Comparison of ENCODE assay signal across 8 cellular contexts in genomic region chr19:45884682-45885555, GRCh38. TPM values are rescaled to one million over a fixed set of nuclear protein-coding genes. Genes with fewer than 3 reads are reported as not detected.
DNase-seq lines count a peak whose midpoint lies in the region; ATAC-seq and TF ChIP-seq lines count a peak whose summit lies in the region.

No MANE protein-coding gene starts in this region.

- intact Hi-C loops in activated T-helper 2 cell treated with anti-CD3 and anti-CD28 coated beads, Interferon-gamma antibody, Interleukin-2, Interleukin-4, amounts not matched to agents 10 μg/mL and 5 μg/mL and 100 μg/mL, durations not matched to agents 14 hours and 24 hours and 36 hours (cut with micrococcal nuclease), result no loop called here

- peaks cover 4% of the 10 kb centered on the region for H3K36me3 Mint-ChIP-seq in activated T-helper 2 cell treated with anti-CD3 and anti-CD28 coated beads, Interferon-gamma antibody, Interleukin-2, Interleukin-4, amounts not matched to agents 10 μg/mL and 5 μg/mL and 100 μg/mL, durations not matched to agents 14 hours and 24 hours and 36 hours (ENCODE audit: low read depth)

- H3K4me3 Mint-ChIP-seq in activated T-helper 2 cell treated with anti-CD3 and anti-CD28 coated beads, Interferon-gamma antibody, Interleukin-2, Interleukin-4, amounts not matched to agents 10 μg/mL and 5 μg/mL and 100 μg/mL, durations not matched to agents 14 hours and 24 hours and 36 hours (ENCODE audit: low read depth), result peak overlapping the region; percentile 63
- H3K4me3 Mint-ChIP-seq in stimulated activated naive CD8-positive, alpha-beta T cell treated with anti-CD3 and anti-CD28 coated beads, Interleukin-15, amount 100 ng/mL, for 72 hours, result peak overlapping the region; percentile 55 to 92

- peaks cover 31% of the 10 kb centered on the region for H3K4me1 ChIP-seq in DOHH2 (ENCODE audit: control insufficient read depth, low read length)
- H3K4me1 ChIP-seq in iPS-20b (ENCODE audit: insufficient read depth, low read length), result peaks cover 15% of the 10 kb centered on the region; the same call in 1 of the 2 replicates

- peak; percentile 3 for ATAC-seq in HG02884 (IDR thresholded peaks at IDR 0.05; ENCODE audit: unreplicated experiment)
- peak; percentile 2 for ATAC-seq in stimulated activated naive CD8-positive, alpha-beta T cell treated with anti-CD3 and anti-CD28 coated beads, Interleukin-15, amount 100 ng/mL, for 72 hours

- H3K9ac ChIP-seq in iPS-20b (ENCODE audit: low read depth, low read length), result peak overlapping the region; percentile 90; the same call in 1 of the 2 replicates

- no peak for TF ChIP-seq CTCF in DOHH2 (IDR thresholded peaks at IDR 0.05; ENCODE audit: low read depth, low read length, poor library complexity, severe bottlenecking)

- no peaks in the 10 kb centered on the region for H3K9me3 Mint-ChIP-seq in activated T-helper 2 cell treated with anti-CD3 and anti-CD28 coated beads, Interferon-gamma antibody, Interleukin-2, Interleukin-4, amounts not matched to agents 10 μg/mL and 5 μg/mL and 100 μg/mL, durations not matched to agents 14 hours and 24 hours and 36 hours
- H3K9me3 Mint-ChIP-seq in stimulated activated naive CD8-positive, alpha-beta T cell treated with anti-CD3 and anti-CD28 coated beads, Interleukin-15, amount 100 ng/mL, for 72 hours, result no peaks in the 10 kb centered on the region

- H3K27ac Mint-ChIP-seq in activated T-helper 2 cell treated with anti-CD3 and anti-CD28 coated beads, Interferon-gamma antibody, Interleukin-2, Interleukin-4, amounts not matched to agents 10 μg/mL and 5 μg/mL and 100 μg/mL, durations not matched to agents 14 hours and 24 hours and 36 hours, result no peak overlapping the region
- no peak overlapping the region for H3K27ac Mint-ChIP-seq in stimulated activated naive CD8-positive, alpha-beta T cell treated with anti-CD3 and anti-CD28 coated beads, Interleukin-15, amount 100 ng/mL, for 72 hours

- no peaks in the 10 kb centered on the region for H3K27me3 ChIP-seq in DOHH2 (ENCODE audit: control insufficient read depth, low read length)
- no peaks in the 10 kb centered on the region for H3K27me3 ChIP-seq in iPS-20b (ENCODE audit: insufficient read depth, low read length)

- peaks cover 32% of the 10 kb centered on the region for H3K79me2 ChIP-seq in DOHH2 (ENCODE audit: control insufficient read depth, low read length)

- H3K9me3 ChIP-seq in DOHH2 (ENCODE audit: control insufficient read depth, insufficient read depth, low read length) (no peaks in the 10 kb centered on the region), iPS-20b (ENCODE audit: insufficient read depth, low read depth, low read length) (no peaks in the 10 kb centered on the region)

- no peaks in the 10 kb centered on the region for H3K9me2 ChIP-seq in DOHH2 (replicated peaks; ENCODE audit: control insufficient read depth, low read length)

- H3K27ac ChIP-seq in DOHH2 (ENCODE audit: low read depth, low read length), result peak overlapping the region; percentile 73
- no peak overlapping the region for H3K27ac ChIP-seq in iPS-20b (ENCODE audit: low read length)

- peak overlapping the region; percentile 97 for H3K4me2 ChIP-seq in DOHH2 (ENCODE audit: low read length)

- H3F3A ChIP-seq in DOHH2 (ENCODE audit: control insufficient read depth, insufficient read depth), result peaks cover 4% of the 10 kb centered on the region; the same call in 1 of the 2 replicates

- H3K4me1 Mint-ChIP-seq in activated T-helper 2 cell treated with anti-CD3 and anti-CD28 coated beads, Interferon-gamma antibody, Interleukin-2, Interleukin-4, amounts not matched to agents 10 μg/mL and 5 μg/mL and 100 μg/mL, durations not matched to agents 14 hours and 24 hours and 36 hours (ENCODE audit: low read depth), result peaks cover 15% of the 10 kb centered on the region
- peaks cover 42% of the 10 kb centered on the region for H3K4me1 Mint-ChIP-seq in stimulated activated naive CD8-positive, alpha-beta T cell treated with anti-CD3 and anti-CD28 coated beads, Interleukin-15, amount 100 ng/mL, for 72 hours

- no peaks in the 10 kb centered on the region for H3K27me3 Mint-ChIP-seq in activated T-helper 2 cell treated with anti-CD3 and anti-CD28 coated beads, Interferon-gamma antibody, Interleukin-2, Interleukin-4, amounts not matched to agents 10 μg/mL and 5 μg/mL and 100 μg/mL, durations not matched to agents 14 hours and 24 hours and 36 hours (ENCODE audit: low read depth)
- no peaks in the 10 kb centered on the region for H3K27me3 Mint-ChIP-seq in stimulated activated naive CD8-positive, alpha-beta T cell treated with anti-CD3 and anti-CD28 coated beads, Interleukin-15, amount 100 ng/mL, for 72 hours

- H3K4me3 ChIP-seq in DOHH2 (ENCODE audit: low read length) (peak overlapping the region; percentile 82), iPS-20b (ENCODE audit: low read length) (peak overlapping the region; percentile 81; the same call in 1 of the 2 replicates)

- no peak for DNase-seq in activated T-helper 2 cell treated with anti-CD3 and anti-CD28 coated beads, Interferon-gamma antibody, Interleukin-2, Interleukin-4, amounts not matched to agents 10 μg/mL and 5 μg/mL and 100 μg/mL, durations not matched to agents 14 hours and 24 hours and 36 hours (ENCODE audit: low spot score)
- peak; percentile 52 to 53 for DNase-seq in stimulated activated naive CD8-positive, alpha-beta T cell treated with anti-CD3 and anti-CD28 coated beads, Interleukin-15, amount 100 ng/mL, for 72 hours
- DNase-seq in MV-4-11 (lab: John Stamatoyannopoulos, UW) (no peak), activated gamma-delta T cell treated with Interleukin-2 at 50 U/mL for 16 hours (no peak), RKO (ENCODE audit: low spot score) (no peak)

- peaks cover 29% of the 10 kb centered on the region for H3K36me3 ChIP-seq in DOHH2 (ENCODE audit: control insufficient read depth, low read length)
- no peaks in the 10 kb centered on the region for H3K36me3 ChIP-seq in iPS-20b (ENCODE audit: insufficient read depth, low read depth, low read length)

- H4K20me1 ChIP-seq in DOHH2 (ENCODE audit: control insufficient read depth, insufficient read depth, low read depth, low read length), result peaks cover 20% of the 10 kb centered on the region; the same call in 1 of the 2 replicates

RNA-seq across cellular contexts. Expression of gene IRF2BP1, which starts 1.0 kb away (rescaled TPM):
- total RNA-seq in activated T-helper 2 cell treated with anti-CD3 and anti-CD28 coated beads, Interferon-gamma antibody, Interleukin-2, Interleukin-4, amounts not matched to agents 10 μg/mL and 5 μg/mL and 100 μg/mL, durations not matched to agents 14 hours and 24 hours and 36 hours, result 15.7 and 17.1 TPM in 2 replicates

RNA-seq across cellular contexts. Expression of gene MYPOP, which starts 17.5 kb away (rescaled TPM):
- 7.3 and 8.6 TPM in 2 replicates for total RNA-seq in activated T-helper 2 cell treated with anti-CD3 and anti-CD28 coated beads, Interferon-gamma antibody, Interleukin-2, Interleukin-4, amounts not matched to agents 10 μg/mL and 5 μg/mL and 100 μg/mL, durations not matched to agents 14 hours and 24 hours and 36 hours

RNA-seq across cellular contexts. Expression of gene FOXA3, which starts 20.8 kb away (rescaled TPM):
- 0.37 and 0.60 TPM in 2 replicates for total RNA-seq in activated T-helper 2 cell treated with anti-CD3 and anti-CD28 coated beads, Interferon-gamma antibody, Interleukin-2, Interleukin-4, amounts not matched to agents 10 μg/mL and 5 μg/mL and 100 μg/mL, durations not matched to agents 14 hours and 24 hours and 36 hours

RNA-seq across cellular contexts. Expression of gene SYMPK, which starts 22.0 kb away (rescaled TPM):
- total RNA-seq in activated T-helper 2 cell treated with anti-CD3 and anti-CD28 coated beads, Interferon-gamma antibody, Interleukin-2, Interleukin-4, amounts not matched to agents 10 μg/mL and 5 μg/mL and 100 μg/mL, durations not matched to agents 14 hours and 24 hours and 36 hours, result 121 and 131 TPM in 2 replicates

RNA-seq across cellular contexts. Expression of gene NANOS2, which starts 29.7 kb away (rescaled TPM):
- not detected in 2 replicates for total RNA-seq in activated T-helper 2 cell treated with anti-CD3 and anti-CD28 coated beads, Interferon-gamma antibody, Interleukin-2, Interleukin-4, amounts not matched to agents 10 μg/mL and 5 μg/mL and 100 μg/mL, durations not matched to agents 14 hours and 24 hours and 36 hours

Comparison
In these comparisons a context has a peak if more than half of its experiments do, and no peak if none do; other contexts are left out.
1. DNase-seq: peak in stimulated activated naive CD8-positive, alpha-beta T cell treated with anti-CD3 and anti-CD28 coated beads, Interleukin-15, amount 100 ng/mL, for 72 hours (2 of 2); none in activated T-helper 2 cell treated with anti-CD3 and anti-CD28 coated beads, Interferon-gamma antibody, Interleukin-2, Interleukin-4, amounts not matched to agents 10 μg/mL and 5 μg/mL and 100 μg/mL, durations not matched to agents 14 hours and 24 hours and 36 hours (single experiment), MV-4-11 (single experiment), activated gamma-delta T cell treated with Interleukin-2 at 50 U/mL for 16 hours (single experiment) and RKO (single experiment).